Comparison of ENCODE assay signal across 26 cellular contexts in the genomic region with DNA sequence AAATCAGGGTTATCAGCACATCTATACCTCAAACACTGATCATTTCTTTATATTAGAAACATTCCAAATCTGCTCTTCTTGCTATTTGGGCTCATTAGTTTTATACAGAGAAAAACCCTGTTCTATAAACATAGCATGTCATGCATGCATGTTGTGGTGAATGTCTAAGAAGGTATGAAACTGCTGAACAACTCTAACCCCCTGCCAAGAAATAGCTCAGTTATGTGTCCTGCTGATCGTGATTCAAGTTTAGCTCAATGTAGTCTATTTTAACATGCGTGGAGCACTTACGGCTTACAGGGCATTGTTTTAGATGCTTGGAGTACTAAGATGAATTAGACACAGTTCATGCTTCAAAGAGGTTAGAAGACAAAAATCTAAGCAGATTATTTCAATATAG. TPM values are rescaled to one million over a fixed set of nuclear protein-coding genes. Genes with fewer than 3 reads are reported as not detected.
"Had no signal": no experiment of that assay in that cellular context is flagged by ENCODE, and none has a peak within 500 bp of the region (broad histone marks: within the 10 kb centered on the region; RNA-seq: fewer than 3 reads in every experiment).

No MANE protein-coding gene starts in this region.

- H3K36me3 Mint-ChIP-seq: activated naive CD4-positive, alpha-beta T cell treated with anti-CD3 and anti-CD28 coated beads, Interleukin-2, amount 10 ng/mL, durations not matched to agents 7 days and 5 days; mesothelial cell of epicardium; T-cell had no signal

- H3K27me3 ChIP-seq: cardiac muscle cell, gastrocnemius medialis, left lung, right atrium auricular region, suprapubic skin, transverse colon, vagina had no signal

- H3K4me1 ChIP-seq: gastrocnemius medialis, left lung, vagina had no signal

- H3K36me3 ChIP-seq: cardiac muscle cell, gastrocnemius medialis, left lung, right atrium auricular region, suprapubic skin, transverse colon, vagina had no signal

- H3K9me3 Mint-ChIP-seq: activated CD4-positive, alpha-beta T cell treated with anti-CD3 and anti-CD28 coated beads, Interleukin-2, amount 10 ng/mL, durations not matched to agents 7 days and 5 days; activated naive CD4-positive, alpha-beta T cell treated with anti-CD3 and anti-CD28 coated beads, Interleukin-2, amount 10 ng/mL, durations not matched to agents 7 days and 5 days; activated naive CD8-positive, alpha-beta T cell treated with anti-CD3 and anti-CD28 coated beads, Interleukin-2, amount 50 U/mL, for 24 hours; activated T-cell treated with anti-CD3 and anti-CD28 coated beads, Interleukin-2, amount 50 U/mL, for 4 hours; effector memory CD8-positive, alpha-beta T cell; mesothelial cell of epicardium; nephron; stimulated activated naive CD8-positive, alpha-beta T cell treated with anti-CD3 and anti-CD28 coated beads, Interleukin-15, Interleukin-2, amounts not matched to agents 100 ng/mL and 50 ng/mL, for 24 hours; T-cell had no signal

- H3K4me3 ChIP-seq: cardiac muscle cell, gastrocnemius medialis, left lung, right atrium auricular region, skin epidermis, suprapubic skin, transverse colon, vagina had no signal

- ATAC-seq: activated CD4-positive, CD25-positive, alpha-beta regulatory T cell treated with anti-CD3 and anti-CD28 coated beads, Interleukin-2, amount 50 U/mL, for 24 hours; activated CD8-positive, alpha-beta T cell treated with anti-CD3 and anti-CD28 coated beads, Interleukin-2, amount 10 ng/mL, durations not matched to agents 7 days and 5 days; activated naive CD8-positive, alpha-beta T cell treated with anti-CD3 and anti-CD28 coated beads, Interleukin-2, amount 50 U/mL, for 24 hours; activated T-cell treated with anti-CD3 and anti-CD28 coated beads, Interleukin-2, amount 50 U/mL, for 4 hours; effector memory CD8-positive, alpha-beta T cell; gastrocnemius medialis; left lung; T-cell had no signal

- DNase-seq: activated CD4-positive, alpha-beta T cell treated with anti-CD3 and anti-CD28 coated beads, Interleukin-2, amount 10 ng/mL, durations not matched to agents 7 days and 5 days; activated CD8-positive, alpha-beta T cell treated with anti-CD3 and anti-CD28 coated beads, Interleukin-2, amount 10 ng/mL, durations not matched to agents 7 days and 5 days; activated effector memory CD4-positive, alpha-beta T cell treated with Interleukin-2 at 50 U/mL for 16 hours; activated naive CD4-positive, alpha-beta T cell treated with anti-CD3 and anti-CD28 coated beads, Interleukin-2, amount 10 ng/mL, durations not matched to agents 7 days and 5 days; activated naive CD8-positive, alpha-beta T cell treated with anti-CD3 and anti-CD28 coated beads, Interleukin-2, amount 50 U/mL, for 24 hours; activated T-cell treated with anti-CD3 and anti-CD28 coated beads, Interleukin-2, amount 50 U/mL, for 4 hours; aorta; effector memory CD8-positive, alpha-beta T cell; gastrocnemius medialis; head of caudate nucleus; kidney; left lung; occipital lobe; stimulated activated CD4-positive, alpha-beta T cell treated with anti-CD3 and anti-CD28 coated beads, Interleukin-2, amount 100 ng/mL, for 48 hours; T-cell; T-helper 9 cell; transverse colon had no signal

- H3K9me3 ChIP-seq: gastrocnemius medialis, left lung, right atrium auricular region, suprapubic skin, transverse colon, vagina had no signal

- H3K4me3 Mint-ChIP-seq: activated CD4-positive, alpha-beta T cell treated with anti-CD3 and anti-CD28 coated beads, Interleukin-2, amount 10 ng/mL, durations not matched to agents 7 days and 5 days; activated CD8-positive, alpha-beta T cell treated with anti-CD3 and anti-CD28 coated beads, Interleukin-2, amount 10 ng/mL, durations not matched to agents 7 days and 5 days; activated naive CD4-positive, alpha-beta T cell treated with anti-CD3 and anti-CD28 coated beads, Interleukin-2, amount 10 ng/mL, durations not matched to agents 7 days and 5 days; activated naive CD8-positive, alpha-beta T cell treated with anti-CD3 and anti-CD28 coated beads, Interleukin-2, amount 50 U/mL, for 24 hours; activated T-cell treated with anti-CD3 and anti-CD28 coated beads, Interleukin-2, amount 50 U/mL, for 4 hours; effector memory CD8-positive, alpha-beta T cell; mesothelial cell of epicardium; nephron; stimulated activated naive CD8-positive, alpha-beta T cell treated with anti-CD3 and anti-CD28 coated beads, Interleukin-15, Interleukin-2, amounts not matched to agents 100 ng/mL and 50 ng/mL, for 24 hours; T-cell had no signal

- H3K27ac ChIP-seq: cardiac muscle cell, gastrocnemius medialis, left lung, right atrium auricular region, skin epidermis, suprapubic skin, transverse colon, vagina had no signal

- H3K27ac Mint-ChIP-seq: activated CD4-positive, alpha-beta T cell treated with anti-CD3 and anti-CD28 coated beads, Interleukin-2, amount 10 ng/mL, durations not matched to agents 7 days and 5 days; activated CD8-positive, alpha-beta T cell treated with anti-CD3 and anti-CD28 coated beads, Interleukin-2, amount 10 ng/mL, durations not matched to agents 7 days and 5 days; activated naive CD4-positive, alpha-beta T cell treated with anti-CD3 and anti-CD28 coated beads, Interleukin-2, amount 10 ng/mL, durations not matched to agents 7 days and 5 days; activated naive CD8-positive, alpha-beta T cell treated with anti-CD3 and anti-CD28 coated beads, Interleukin-2, amount 50 U/mL, for 24 hours; effector memory CD8-positive, alpha-beta T cell; mesothelial cell of epicardium; nephron; stimulated activated naive CD8-positive, alpha-beta T cell treated with anti-CD3 and anti-CD28 coated beads, Interleukin-15, Interleukin-2, amounts not matched to agents 100 ng/mL and 50 ng/mL, for 24 hours; T-cell had no signal

RNA-seq across cellular contexts. Expression of gene MYH15, which starts 35.8 kb away (rescaled TPM):
- total RNA-seq: vagina had no signal
